Comparison of ENCODE assay signal across 1 cellular context in genomic region chr5:71767661-71768060, GRCh38.
TF ChIP-seq lines count a peak whose summit lies in the region.

No MANE protein-coding gene starts in this region.

TF ChIP-seq in GM23338, 12 proteins besides CTCF, POLR2A, EP300 and RAD21 (continued from another document):
- TF ChIP-seq EZH2phosphoT487 (IDR thresholded peaks at IDR 0.05; ENCODE audit: unreplicated experiment) (no peak), REST (IDR thresholded peaks at IDR 0.05; ENCODE audit: unreplicated experiment) (no peak), EZH2 (IDR thresholded peaks at IDR 0.05; ENCODE audit: low read depth, unreplicated experiment) (no peak), ETS1 (IDR thresholded peaks at IDR 0.05) (no peak)
